31 cellular contexts compared by ENCODE assay signal in the genomic region with DNA sequence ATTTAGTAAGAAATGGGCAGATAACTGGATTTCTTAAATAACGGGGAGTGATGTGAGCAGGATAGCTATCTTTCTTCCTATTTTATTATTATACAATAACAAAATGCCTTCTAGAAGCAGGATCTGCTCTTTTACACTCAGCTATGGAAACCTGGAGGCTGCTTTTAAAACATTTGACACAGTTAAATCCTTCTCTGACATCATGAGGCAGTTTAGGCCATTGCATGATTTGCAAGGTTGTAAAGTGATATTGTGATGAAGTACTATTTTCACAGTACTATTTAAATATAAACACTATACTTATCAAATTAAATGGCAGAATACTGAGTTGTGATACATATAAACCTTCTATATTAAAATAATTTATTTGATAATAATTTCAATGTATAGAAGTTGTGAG.
"Had no signal": no experiment of that assay in that cellular context is flagged by ENCODE, and none has a peak within 500 bp of the region (broad histone marks: within the 10 kb centered on the region; RNA-seq: fewer than 3 reads in every experiment).

No MANE protein-coding gene starts in this region.

- H3K27me3 Mint-ChIP-seq: activated CD4-positive, alpha-beta memory T cell treated with anti-CD3 and anti-CD28 coated beads, Interleukin-2, amount 10 ng/mL, durations not matched to agents 7 days and 5 days; activated CD4-positive, alpha-beta T cell treated with anti-CD3 and anti-CD28 coated beads for 36 hours; activated CD4-positive, alpha-beta T cell treated with anti-CD3 and anti-CD28 coated beads, Interleukin-2, amount 10 ng/mL, durations not matched to agents 24 days and 14 days; activated naive CD4-positive, alpha-beta T cell treated with anti-CD3 and anti-CD28 coated beads, Interleukin-2, amount 10 ng/mL, durations not matched to agents 7 days and 5 days; activated naive CD8-positive, alpha-beta T cell treated with anti-CD3 and anti-CD28 coated beads, Interleukin-2, amount 10 ng/mL, durations not matched to agents 7 days and 5 days; activated T-cell treated with anti-CD3 and anti-CD28 coated beads, Interleukin-2, amount 50 U/mL, for 24 hours; dendritic cell treated with granulocyte-macrophage colony-stimulating factor and Interleukin-4, amounts not matched to agents 40 ng/mL and 50 ng/mL, for 4 days had no signal

- H3K4me3 Mint-ChIP-seq: activated CD4-positive, alpha-beta memory T cell treated with anti-CD3 and anti-CD28 coated beads, Interleukin-2, amount 10 ng/mL, durations not matched to agents 7 days and 5 days; activated CD4-positive, alpha-beta T cell treated with anti-CD3 and anti-CD28 coated beads for 36 hours; activated CD4-positive, alpha-beta T cell treated with anti-CD3 and anti-CD28 coated beads, Interleukin-2, amount 10 ng/mL, durations not matched to agents 24 days and 14 days; activated naive CD4-positive, alpha-beta T cell treated with anti-CD3 and anti-CD28 coated beads, Interleukin-2, amount 10 ng/mL, durations not matched to agents 7 days and 5 days; activated naive CD8-positive, alpha-beta T cell treated with anti-CD3 and anti-CD28 coated beads, Interleukin-2, amount 10 ng/mL, durations not matched to agents 7 days and 5 days; activated T-cell treated with anti-CD3 and anti-CD28 coated beads, Interleukin-2, amount 50 U/mL, for 24 hours; activated T-cell treated with anti-CD3 and anti-CD28 coated beads, Interleukin-2, amount 50 U/mL, for 72 hours; dendritic cell treated with granulocyte-macrophage colony-stimulating factor and Interleukin-4, amounts not matched to agents 40 ng/mL and 50 ng/mL, for 4 days; endodermal cell had no signal

- FAIRE-seq: astrocyte, bronchial epithelial cell had no signal

- H3K36me3 ChIP-seq: brain microvascular endothelial cell had no signal

- H3K27me3 ChIP-seq: brain microvascular endothelial cell, dorsolateral prefrontal cortex had no signal

- H3K27ac ChIP-seq: brain microvascular endothelial cell, coronary artery had no signal

- ATAC-seq: activated CD4-positive, alpha-beta T cell treated with anti-CD3 and anti-CD28 coated beads for 36 hours; activated naive CD4-positive, alpha-beta T cell treated with anti-CD3 and anti-CD28 coated beads, Interleukin-2, amount 50 U/mL, for 72 hours; activated T-cell treated with anti-CD3 and anti-CD28 coated beads, Interleukin-2, amount 50 U/mL, for 72 hours; esophagus mucosa had no signal

- H3K4me3 ChIP-seq: coronary artery, dorsolateral prefrontal cortex had no signal

- H3K36me3 Mint-ChIP-seq: activated naive CD4-positive, alpha-beta T cell treated with anti-CD3 and anti-CD28 coated beads, Interleukin-2, amount 10 ng/mL, durations not matched to agents 7 days and 5 days had no signal

- H3K27ac Mint-ChIP-seq: activated CD4-positive, alpha-beta memory T cell treated with anti-CD3 and anti-CD28 coated beads, Interleukin-2, amount 10 ng/mL, durations not matched to agents 7 days and 5 days; activated CD4-positive, alpha-beta T cell treated with anti-CD3 and anti-CD28 coated beads for 36 hours; activated CD4-positive, alpha-beta T cell treated with anti-CD3 and anti-CD28 coated beads, Interleukin-2, amount 10 ng/mL, durations not matched to agents 24 days and 14 days; activated naive CD4-positive, alpha-beta T cell treated with anti-CD3 and anti-CD28 coated beads, Interleukin-2, amount 10 ng/mL, durations not matched to agents 7 days and 5 days; activated naive CD4-positive, alpha-beta T cell treated with anti-CD3 and anti-CD28 coated beads, Interleukin-2, amount 50 U/mL, for 72 hours; activated naive CD8-positive, alpha-beta T cell treated with anti-CD3 and anti-CD28 coated beads, Interleukin-2, amount 10 ng/mL, durations not matched to agents 7 days and 5 days; activated T-cell treated with anti-CD3 and anti-CD28 coated beads, Interleukin-2, amount 50 U/mL, for 24 hours; activated T-cell treated with anti-CD3 and anti-CD28 coated beads, Interleukin-2, amount 50 U/mL, for 72 hours; dendritic cell treated with granulocyte-macrophage colony-stimulating factor and Interleukin-4, amounts not matched to agents 40 ng/mL and 50 ng/mL, for 4 days; endodermal cell had no signal

- DNase-seq: activated CD4-positive, alpha-beta memory T cell treated with anti-CD3 and anti-CD28 coated beads, Interleukin-2, amount 10 ng/mL, durations not matched to agents 7 days and 5 days; activated CD4-positive, alpha-beta T cell treated with anti-CD3 and anti-CD28 coated beads for 36 hours; activated CD4-positive, alpha-beta T cell treated with anti-CD3 and anti-CD28 coated beads, Interleukin-2, amount 10 ng/mL, durations not matched to agents 24 days and 14 days; activated CD4-positive, alpha-beta T cell treated with anti-CD3 and anti-CD28 coated beads, Interleukin-2, amount 50 U/mL, for 4 hours; activated CD4-positive, CD25-positive, alpha-beta regulatory T cell; activated CD4-positive, CD25-positive, alpha-beta regulatory T cell treated with anti-CD3 and anti-CD28 coated beads, Interleukin-2, amount 50 U/mL, for 72 hours; activated CD8-positive, alpha-beta memory T cell treated with anti-CD3 and anti-CD28 coated beads, Interleukin-2, amount 50 U/mL, for 48 hours; activated gamma-delta T cell; activated naive CD4-positive, alpha-beta T cell; activated naive CD4-positive, alpha-beta T cell treated with anti-CD3 and anti-CD28 coated beads, Interleukin-2, amount 10 ng/mL, durations not matched to agents 7 days and 5 days; activated naive CD8-positive, alpha-beta T cell treated with anti-CD3 and anti-CD28 coated beads, Interleukin-2, amount 10 ng/mL, durations not matched to agents 7 days and 5 days; activated T-cell treated with anti-CD3 and anti-CD28 coated beads for 4 hours; activated T-cell treated with anti-CD3 and anti-CD28 coated beads, Interleukin-2, amount 50 U/mL, for 24 hours; activated T-cell treated with anti-CD3 and anti-CD28 coated beads, Interleukin-2, amount 50 U/mL, for 72 hours; amniotic stem cell; anterior cingulate cortex; brain microvascular endothelial cell; central memory CD4-positive, alpha-beta T cell; cerebellar nuclear complex; dorsolateral prefrontal cortex; effector memory CD4-positive, alpha-beta T cell; endodermal cell; foreskin fibroblast; head of caudate nucleus; T-helper 2 cell had no signal
